Comparison of ENCODE assay signal across 1 cellular context in the genomic region with DNA sequence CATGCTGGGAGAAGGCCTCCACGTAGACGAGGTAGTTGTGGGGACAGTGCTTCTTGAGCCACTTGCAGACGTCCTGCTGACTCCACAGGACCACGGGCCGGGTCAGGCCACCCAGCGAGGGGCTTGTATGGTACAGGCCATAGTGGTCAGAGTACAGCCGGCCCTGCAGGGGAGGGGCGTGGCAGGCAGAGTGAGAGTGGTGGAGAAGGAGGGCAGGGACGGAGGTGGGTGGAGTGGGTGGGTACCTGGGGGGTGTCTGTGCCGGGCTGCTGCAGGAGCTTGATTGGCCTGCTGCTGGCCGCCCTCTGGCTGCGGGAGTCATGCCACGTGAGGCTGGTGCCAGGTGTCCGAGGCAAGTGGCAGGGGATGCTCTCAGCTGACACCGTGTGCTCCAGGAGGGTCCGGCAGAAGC.
TF ChIP-seq lines count a peak whose summit lies in the region.

No MANE protein-coding gene starts in this region.

TF ChIP-seq in HEK293, 187 proteins besides CTCF, POLR2A, EP300 and RAD21:
- TF ChIP-seq, protein P1, sequence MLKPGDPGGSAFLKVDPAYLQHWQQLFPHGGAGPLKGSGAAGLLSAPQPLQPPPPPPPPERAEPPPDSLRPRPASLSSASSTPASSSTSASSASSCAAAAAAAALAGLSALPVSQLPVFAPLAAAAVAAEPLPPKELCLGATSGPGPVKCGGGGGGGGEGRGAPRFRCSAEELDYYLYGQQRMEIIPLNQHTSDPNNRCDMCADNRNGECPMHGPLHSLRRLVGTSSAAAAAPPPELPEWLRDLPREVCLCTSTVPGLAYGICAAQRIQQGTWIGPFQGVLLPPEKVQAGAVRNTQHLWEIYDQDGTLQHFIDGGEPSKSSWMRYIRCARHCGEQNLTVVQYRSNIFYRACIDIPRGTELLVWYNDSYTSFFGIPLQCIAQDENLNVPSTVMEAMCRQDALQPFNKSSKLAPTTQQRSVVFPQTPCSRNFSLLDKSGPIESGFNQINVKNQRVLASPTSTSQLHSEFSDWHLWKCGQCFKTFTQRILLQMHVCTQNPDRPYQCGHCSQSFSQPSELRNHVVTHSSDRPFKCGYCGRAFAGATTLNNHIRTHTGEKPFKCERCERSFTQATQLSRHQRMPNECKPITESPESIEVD (tag by site-specific recombination; IDR thresholded peaks at IDR 0.05): no peak
- TF ChIP-seq ZFHX2 (tag by site-specific recombination; conservative IDR thresholded peaks at IDR 0.05): peak; percentile 71; the same call in 1 of the 2 replicates
- TF ChIP-seq KLF9 (tag by site-specific recombination; IDR thresholded peaks at IDR 0.05; ENCODE audit: low read depth): peak; percentile 52; the same call in 1 of the 2 replicates
- no peak for TF ChIP-seq ZNF404 (tag by site-specific recombination; IDR thresholded peaks at IDR 0.05)
- peak; percentile 70 for TF ChIP-seq EGR2 (tag by site-specific recombination; IDR thresholded peaks at IDR 0.05; ENCODE audit: low read depth)
- peak; percentile 73 for TF ChIP-seq KLF1 (tag by site-specific recombination; IDR thresholded peaks at IDR 0.05)
